16 cellular contexts compared by ENCODE assay signal in the genomic region with DNA sequence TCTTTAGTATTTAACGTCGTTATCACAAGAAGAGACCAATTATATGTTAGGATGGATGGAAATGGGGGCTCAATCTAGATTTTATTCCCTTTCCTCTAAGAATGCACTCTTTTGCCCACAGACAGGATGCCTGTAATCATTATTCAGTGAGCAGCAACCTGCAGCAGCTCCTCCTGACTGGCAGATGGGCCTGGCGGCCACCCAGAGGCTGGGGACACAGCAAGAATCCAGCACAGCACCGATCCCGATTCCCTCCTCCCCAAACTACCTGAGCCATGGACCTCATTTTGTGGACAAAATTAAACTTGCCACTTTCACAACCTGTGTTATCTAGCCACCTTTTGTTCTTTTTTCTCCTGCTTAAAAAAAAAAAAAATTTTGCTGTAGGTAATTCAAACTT.
DNase-seq lines count a peak whose midpoint lies in the region; ATAC-seq, FAIRE-seq and TF ChIP-seq lines count a peak whose summit lies in the region.
"Had no signal": no experiment of that assay in that cellular context is flagged by ENCODE, and none has a peak within 500 bp of the region (broad histone marks: within the 10 kb centered on the region; RNA-seq: fewer than 3 reads in every experiment).

No MANE protein-coding gene starts in this region.

- CTCF ChIA-PET in GM12878 (lab: Yijun Ruan, JAX), result interaction anchor here (0.6 to 1.3 kb wide), 5 partner anchors 23 to 406 kb away, joined by 3 to 4 read pairs (median 3); no protein-coding TSS in a partner anchor

- no peak overlapping the region for H2AFZ ChIP-seq in GM12878 (ENCODE audit: control insufficient read depth, low read depth, low read length)

- 79% methylated on average over 5 of the region's 5 CpGs for WGBS in GM12878 (ENCODE audit: insufficient coverage, insufficient replicate concordance, low lambda C conversion rate, missing lambda C conversion rate)

- H3K9ac ChIP-seq in GM12878 (ENCODE audit: control insufficient read depth, insufficient read depth, low read length) (no peak overlapping the region), muscle layer of colon (ENCODE audit: low read length) (no peak overlapping the region)

- in situ Hi-C loops in GM12878 (cut with MboI), result no loop called here

- no peaks in the 10 kb centered on the region for H3K36me3 ChIP-seq in BE2C
- peaks cover 2 to 25% of the 10 kb centered on the region in 2 experiments; a peak in 3 of 4 replicates for H3K36me3 ChIP-seq in GM12878 (ENCODE audit: control insufficient read depth in 2 of 2, insufficient read depth in 2 of 2, low read length in 1 of 2)
- H3K36me3 ChIP-seq in muscle layer of colon (ENCODE audit: insufficient read depth, low read length), result no peaks in the 10 kb centered on the region

- H3K27me3 ChIP-seq in BE2C (no peaks in the 10 kb centered on the region), GM12878 (replicated peaks in 1 of 2; ENCODE audit: control insufficient read depth in 2 of 2, insufficient read depth in 2 of 2, low read length in 1 of 2) (no peaks in the 10 kb centered on the region), muscle layer of colon (ENCODE audit: control insufficient read depth in 1 of 2, insufficient read depth in 2 of 2, low read length in 2 of 2) (no peaks in the 10 kb centered on the region)

- H3K4me1 ChIP-seq in BE2C (peaks cover 36% of the 10 kb centered on the region), GM12878 (ENCODE audit: control insufficient read depth, insufficient read depth, low read length) (peaks cover 46% of the 10 kb centered on the region), muscle layer of colon (ENCODE audit: insufficient read depth, low read length) (peaks cover 53% of the 10 kb centered on the region)

- no peaks in the 10 kb centered on the region for H4K20me1 ChIP-seq in GM12878 (ENCODE audit: control insufficient read depth, insufficient read depth)

- no peak for ATAC-seq in GM18505 (IDR thresholded peaks at IDR 0.05; ENCODE audit: unreplicated experiment)
- ATAC-seq in GM12878, result no peak
- no peak for ATAC-seq in GM18502 (IDR thresholded peaks at IDR 0.05; ENCODE audit: poor library complexity, unreplicated experiment)
- no peak for ATAC-seq in sciatic nerve
- ATAC-seq: right cardiac atrium had no signal

- intact Hi-C loops in GM12878 (cut with micrococcal nuclease; ENCODE audit: unreplicated experiment), result no loop called here
- intact Hi-C loops in sciatic nerve (cut with DNase I), result no loop called here

- peak; percentile 20 for TF ChIP-seq POLR2A in GM18505 (IDR thresholded peaks at IDR 0.05; ENCODE audit: borderline replicate concordance, extremely low read depth, insufficient read depth, insufficient read length)
- TF ChIP-seq POLR2A in GM12878 (IDR thresholded peaks at IDR 0.05; ENCODE audit: low read depth, low read length), result no peak

- no peak for TF ChIP-seq EP300 in GM12878 (IDR thresholded peaks at IDR 0.05; ENCODE audit: borderline replicate concordance in 1 of 2, control insufficient read depth in 1 of 2, low read depth in 2 of 2, low read length in 2 of 2)

- TF ChIP-seq RAD21 in GM12878 (IDR thresholded peaks at IDR 0.05; ENCODE audit: insufficient read depth, low read depth, low read length), result no peak

- no peak overlapping the region; the same call in 1 of the 2 replicates for H3K27ac ChIP-seq in GM12878 (ENCODE audit: control insufficient read depth, insufficient read depth)
- peak overlapping the region; percentile 1 for H3K27ac ChIP-seq in muscle layer of colon (ENCODE audit: low read depth, low read length)

- RAD21 ChIA-PET in GM12878 (lab: Charles Lee; ENCODE audit: unreplicated experiment), result no interaction called here

- TF ChIP-seq CTCF in BE2C (IDR thresholded peaks at IDR 0.05; ENCODE audit: low read depth, low read length) (peak; percentile 6; the same call in 1 of the 2 replicates), GM12878 (IDR thresholded peaks at IDR 0.05 in 2 of 3, conservative IDR thresholded peaks at IDR 0.05 in 1 of 3; ENCODE audit: control insufficient read depth in 2 of 3, extremely low read depth in 1 of 3, insufficient read depth in 1 of 3, low read depth in 3 of 3, low read length in 3 of 3) (no peak)

- H3K9me3 ChIP-seq in BE2C, result no peaks in the 10 kb centered on the region
- no peaks in the 10 kb centered on the region for H3K9me3 ChIP-seq in GM12878 (replicated peaks; ENCODE audit: control insufficient read depth, insufficient read depth, low read length)
- no peaks in the 10 kb centered on the region for H3K9me3 ChIP-seq in muscle layer of colon (ENCODE audit: low read length)

- peak overlapping the region; percentile 1; the same call in 1 of the 2 replicates for H3K4me2 ChIP-seq in GM12878 (ENCODE audit: control insufficient read depth, insufficient read depth)

- no TSS peak for BruUV-seq in GM12878 (replicated peaks; lab: Mats Ljungman, UMichigan)

- DNase-seq in BE2C (peak; percentile 61), GM12878 (ENCODE audit: low read depth, low spot score) (no peak), sciatic nerve (ENCODE audit: low spot score) (no peak), NCI-H774 (lab: John Stamatoyannopoulos, UW) (no peak), NCI-H526 treated with DMSO at 0.1 percent for 48 hours (lab: John Stamatoyannopoulos, UW) (no peak)
- DNase-seq: activated T-cell treated with anti-CD3 and anti-CD28 coated beads, Interleukin-2, amount 50 U/mL, for 1 hour; foreskin melanocyte; GF-D8; kidney; NCI-H1105 treated with DMSO at 0.1 percent for 48 hours; SHP77 treated with DMSO at 0.1 percent for 48 hours; stimulated activated CD4-positive, alpha-beta T cell treated with anti-CD3 and anti-CD28 coated beads, Interleukin-4, amount 100 ng/mL, for 4 hours had no signal

- peaks cover 60% of the 10 kb centered on the region for H3K79me2 ChIP-seq in GM12878 (ENCODE audit: control insufficient read depth, insufficient read depth, low read length)

- SMC1A ChIA-PET in GM12878 (lab: Charles Lee; ENCODE audit: uncharacterized antibody, unreplicated experiment), result interaction anchor here (1.0 to 4.9 kb wide), 4 partner anchors 10 to 92 kb away, joined by 3 to 46 read pairs (median 4); no protein-coding TSS in a partner anchor

- POLR2A ChIA-PET in GM12878 (lab: Charles Lee), result interaction anchor here (0.7 kb wide), 1 partner anchor 35 kb away, joined by 3 read pairs; no protein-coding TSS in a partner anchor

- no peak for FAIRE-seq in GM12878 (lab: Jason Lieb, UNC)
- FAIRE-seq: kidney had no signal

- H3K4me3 ChIP-seq in BE2C (ENCODE audit: low read depth, low read length), result no peak overlapping the region
- no peak overlapping the region for H3K4me3 ChIP-seq in GM12878
- H3K4me3 ChIP-seq in muscle layer of colon (ENCODE audit: low read depth in 1 of 2, low read length in 2 of 2), result no peak overlapping the region

TF ChIP-seq in GM12878, 131 proteins besides CTCF, POLR2A, EP300 and RAD21:
- TF ChIP-seq, protein P1, sequence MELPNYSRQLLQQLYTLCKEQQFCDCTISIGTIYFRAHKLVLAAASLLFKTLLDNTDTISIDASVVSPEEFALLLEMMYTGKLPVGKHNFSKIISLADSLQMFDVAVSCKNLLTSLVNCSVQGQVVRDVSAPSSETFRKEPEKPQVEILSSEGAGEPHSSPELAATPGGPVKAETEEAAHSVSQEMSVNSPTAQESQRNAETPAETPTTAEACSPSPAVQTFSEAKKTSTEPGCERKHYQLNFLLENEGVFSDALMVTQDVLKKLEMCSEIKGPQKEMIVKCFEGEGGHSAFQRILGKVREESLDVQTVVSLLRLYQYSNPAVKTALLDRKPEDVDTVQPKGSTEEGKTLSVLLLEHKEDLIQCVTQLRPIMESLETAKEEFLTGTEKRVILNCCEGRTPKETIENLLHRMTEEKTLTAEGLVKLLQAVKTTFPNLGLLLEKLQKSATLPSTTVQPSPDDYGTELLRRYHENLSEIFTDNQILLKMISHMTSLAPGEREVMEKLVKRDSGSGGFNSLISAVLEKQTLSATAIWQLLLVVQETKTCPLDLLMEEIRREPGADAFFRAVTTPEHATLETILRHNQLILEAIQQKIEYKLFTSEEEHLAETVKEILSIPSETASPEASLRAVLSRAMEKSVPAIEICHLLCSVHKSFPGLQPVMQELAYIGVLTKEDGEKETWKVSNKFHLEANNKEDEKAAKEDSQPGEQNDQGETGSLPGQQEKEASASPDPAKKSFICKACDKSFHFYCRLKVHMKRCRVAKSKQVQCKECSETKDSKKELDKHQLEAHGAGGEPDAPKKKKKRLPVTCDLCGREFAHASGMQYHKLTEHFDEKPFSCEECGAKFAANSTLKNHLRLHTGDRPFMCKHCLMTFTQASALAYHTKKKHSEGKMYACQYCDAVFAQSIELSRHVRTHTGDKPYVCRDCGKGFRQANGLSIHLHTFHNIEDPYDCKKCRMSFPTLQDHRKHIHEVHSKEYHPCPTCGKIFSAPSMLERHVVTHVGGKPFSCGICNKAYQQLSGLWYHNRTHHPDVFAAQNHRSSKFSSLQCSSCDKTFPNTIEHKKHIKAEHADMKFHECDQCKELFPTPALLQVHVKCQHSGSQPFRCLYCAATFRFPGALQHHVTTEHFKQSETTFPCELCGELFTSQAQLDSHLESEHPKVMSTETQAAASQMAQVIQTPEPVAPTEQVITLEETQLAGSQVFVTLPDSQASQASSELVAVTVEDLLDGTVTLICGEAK (IDR thresholded peaks at IDR 0.05; ENCODE audit: borderline replicate concordance), result no peak
- TF ChIP-seq ETV6 (conservative IDR thresholded peaks at IDR 0.05 in 1 of 2, IDR thresholded peaks at IDR 0.05 in 1 of 2; ENCODE audit: borderline replicate concordance in 1 of 2, low read depth in 1 of 2) (no peak), RBBP5 (conservative IDR thresholded peaks at IDR 0.05) (no peak)
TF ChIP-seq in GM12878: peak in this region for 0.
